In genomic region chr4:99669084-99669483, GRCh38 we compare ENCODE assay signal across 22 cellular contexts. TPM values are rescaled to one million over a fixed set of nuclear protein-coding genes. Genes with fewer than 3 reads are reported as not detected.
"Had no signal": no experiment of that assay in that cellular context is flagged by ENCODE, and none has a peak within 500 bp of the region (broad histone marks: within the 10 kb centered on the region; RNA-seq: fewer than 3 reads in every experiment).

No MANE protein-coding gene starts in this region.

- H3K27ac ChIP-seq: epithelial cell of prostate, gastrocnemius medialis, sigmoid colon, tibial nerve had no signal

- H3K27me3 ChIP-seq: gastrocnemius medialis, ovary, sigmoid colon, tibial nerve had no signal

- H3K36me3 ChIP-seq: gastrocnemius medialis, ovary, sigmoid colon, tibial nerve had no signal

- DNase-seq: activated CD4-positive, alpha-beta memory T cell treated with anti-CD3 and anti-CD28 coated beads, Interleukin-2, amount 10 ng/mL, durations not matched to agents 7 days and 5 days; activated CD4-positive, alpha-beta T cell treated with anti-CD3 and anti-CD28 coated beads for 4 hours; activated CD8-positive, alpha-beta memory T cell treated with anti-CD3 and anti-CD28 coated beads, Interleukin-2, amount 10 ng/mL, durations not matched to agents 7 days and 5 days; activated naive CD4-positive, alpha-beta T cell treated with anti-CD3 and anti-CD28 coated beads for 36 hours; caudate nucleus; endodermal cell; gastrocnemius medialis; head of caudate nucleus; mesendoderm; naive thymus-derived CD4-positive, alpha-beta T cell; sigmoid colon; stimulated activated CD4-positive, alpha-beta T cell treated with anti-CD3 and anti-CD28 coated beads, Interleukin-12 subunit alpha, Interleukin-12 subunit beta, amount 100 ng/mL, for 4 hours; stimulated activated CD4-positive, alpha-beta T cell treated with anti-CD3 and anti-CD28 coated beads, Interleukin-1b, Interleukin-23, amount 100 ng/mL, for 48 hours; stimulated activated CD8-positive, alpha-beta memory T cell treated with anti-CD3 and anti-CD28 coated beads, Interleukin-4, amount 100 ng/mL, for 48 hours; stimulated activated naive CD4-positive, alpha-beta T cell; T-helper 17 cell had no signal

- H3K4me3 ChIP-seq: gastrocnemius medialis, ovary, sigmoid colon, tibial nerve had no signal

- ATAC-seq: activated CD8-positive, alpha-beta memory T cell treated with anti-CD3 and anti-CD28 coated beads, Interleukin-2, amount 10 ng/mL, durations not matched to agents 7 days and 5 days; gastrocnemius medialis; naive thymus-derived CD4-positive, alpha-beta T cell; T-helper 17 cell had no signal

- H3K9me3 ChIP-seq: ovary had no signal

- H3K4me1 ChIP-seq: gastrocnemius medialis, tibial nerve had no signal

RNA-seq across cellular contexts. Expression of gene C4orf54, which starts 11.5 kb away (rescaled TPM):
- total RNA-seq: activated CD4-positive, alpha-beta memory T cell treated with anti-CD3 and anti-CD28 coated beads, Interleukin-2, amount 10 ng/mL, durations not matched to agents 7 days and 5 days; activated CD8-positive, alpha-beta memory T cell treated with anti-CD3 and anti-CD28 coated beads, Interleukin-2, amount 10 ng/mL, durations not matched to agents 7 days and 5 days; activated naive CD4-positive, alpha-beta T cell treated with anti-CD3 and anti-CD28 coated beads for 36 hours; activated T-helper 2 cell treated with anti-CD3 and anti-CD28 coated beads, Interferon-gamma antibody, Interleukin-2, Interleukin-4, amounts not matched to agents 10 μg/mL and 5 μg/mL and 100 μg/mL, durations not matched to agents 14 hours and 24 hours and 36 hours; endodermal cell; kidney epithelial cell; naive thymus-derived CD4-positive, alpha-beta T cell; pulmonary artery endothelial cell; T-helper 17 cell; tibial nerve had no signal
- polyA plus RNA-seq: naive thymus-derived CD4-positive, alpha-beta T cell had no signal
